22 cellular contexts compared by ENCODE assay signal in the genomic region with DNA sequence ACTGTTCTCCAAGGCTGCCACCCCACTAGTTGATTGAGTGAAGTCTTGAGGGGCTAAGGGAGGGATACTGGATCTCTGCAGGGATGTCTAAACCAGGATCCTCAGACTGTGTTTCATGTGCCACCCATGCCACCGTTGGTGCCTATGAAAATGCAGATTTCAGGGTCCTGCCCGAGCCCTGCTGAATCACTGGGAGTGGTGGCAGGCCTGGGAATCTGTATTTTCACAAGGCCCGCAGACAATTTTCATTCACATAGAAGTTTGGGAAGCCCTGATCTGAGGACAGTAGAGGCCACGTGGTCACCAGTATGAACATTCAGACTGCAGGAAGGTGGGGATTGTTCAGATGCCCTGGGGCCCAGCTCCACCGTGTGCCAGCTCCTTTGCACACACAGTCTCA. TPM values are rescaled to one million over a fixed set of nuclear protein-coding genes. Genes with fewer than 3 reads are reported as not detected.
A peak's percentile ranks its signal among the peaks of the same experiment; 100 is the strongest.
DNase-seq lines count a peak whose midpoint lies in the region; ATAC-seq, FAIRE-seq and TF ChIP-seq lines count a peak whose summit lies in the region.
"Had no signal": no experiment of that assay in that cellular context is flagged by ENCODE, and none has a peak within 500 bp of the region (broad histone marks: within the 10 kb centered on the region; RNA-seq: fewer than 3 reads in every experiment).

No MANE protein-coding gene starts in this region.

- CTCF ChIA-PET in HepG2 (lab: Yijun Ruan, JAX; ENCODE audit: low intra/inter-chr PET ratio, low total read pairs) (interaction anchor here (1.4 kb wide), 1 partner anchor 19 kb away, joined by 4 read pairs; no protein-coding TSS in a partner anchor), K562 (lab: Yijun Ruan, JAX; ENCODE audit: low intra/inter-chr PET ratio) (no interaction called here)

- H3K27me3 ChIP-seq in HepG2 (ENCODE audit: control insufficient read depth in 1 of 2, insufficient read depth in 2 of 2, low read length in 2 of 2) (peaks cover 7 to 30% of the 10 kb centered on the region in 2 experiments; a peak in 4 of 5 replicates), right lobe of liver (no peaks in the 10 kb centered on the region), K562 (ENCODE audit: control insufficient read depth in 2 of 2, insufficient read depth in 2 of 2, low read length in 2 of 2) (peaks cover 4 to 34% of the 10 kb centered on the region in 2 experiments; a peak in 4 of 5 replicates), suprapubic skin (no peaks in the 10 kb centered on the region)
- H3K27me3 ChIP-seq: BLaER1 had no signal

- 63% methylated on average over 3 of the region's 5 CpGs for WGBS in HepG2 (ENCODE audit: low lambda C conversion rate)
- 88% methylated on average over 2 of the region's 5 CpGs for WGBS in right lobe of liver (ENCODE audit: insufficient coverage, low coverage, low lambda C conversion rate, missing lambda C conversion rate)
- 9% methylated on average over 4 of the region's 5 CpGs for WGBS in K562 (ENCODE audit: insufficient coverage, low coverage, missing lambda C conversion rate)
- no CpG with 5 or more reads among the region's 5 CpGs for WGBS in suprapubic skin

- DNase-seq in HepG2 (ENCODE audit: low spot score) (no peak), right lobe of liver (no peak), K562 (ENCODE audit: extremely low read depth in 1 of 4, low spot score in 3 of 4) (no peak), kidney (peak; percentile 21), substantia nigra (lab: John Stamatoyannopoulos, UW) (no peak), suprapubic skin (ENCODE audit: low spot score in 2 of 2) (no peak)
- DNase-seq in stimulated activated naive B cell treated with anti-CD40 and anti-IgM and Interleukin-4, amounts not matched to agents 10 μg/mL and 1 μg/mL and 100 μg/mL, for 72 hours, result no peak
- no peak for DNase-seq in stimulated activated CD4-positive, alpha-beta T cell treated with anti-CD3 and anti-CD28 coated beads, Interleukin-4, amount 100 ng/mL, for 1 hour
- DNase-seq: 8988T; CD8-positive, alpha-beta T cell; DMS 273 treated with DMSO at 0.1 percent for 48 hours; DMS79; GDM1; GM23248 had no signal

- H3K9me1 ChIP-seq in K562 (ENCODE audit: control insufficient read depth, insufficient read depth, low read length), result no peaks in the 10 kb centered on the region

- FAIRE-seq in HepG2 (lab: Jason Lieb, UNC), result no peak
- no peak for FAIRE-seq in K562 (lab: Jason Lieb, UNC)
- FAIRE-seq in kidney (lab: Jason Lieb, UNC), result no peak
- FAIRE-seq: GM12892, GM18507 had no signal

- no peak overlapping the region for H3K27ac Mint-ChIP-seq in stimulated activated naive B cell treated with anti-CD40 and anti-IgM and Interleukin-4, amounts not matched to agents 10 μg/mL and 1 μg/mL and 100 μg/mL, for 72 hours
- H3K27ac Mint-ChIP-seq: CD8-positive, alpha-beta T cell; IgD-negative memory B cell had no signal

- peaks cover 25% of the 10 kb centered on the region for H3K4me1 ChIP-seq in HepG2 (ENCODE audit: insufficient read depth, low read length)
- peaks cover 0 to 8% (median 0%) of the 10 kb centered on the region in 4 donors for H3K4me1 ChIP-seq in right lobe of liver
- H3K4me1 ChIP-seq in K562 (replicated peaks in 1 of 2; ENCODE audit: control insufficient read depth in 2 of 2, insufficient read depth in 2 of 2, low read length in 2 of 2), result peaks cover 0 to 18% of the 10 kb centered on the region in 2 experiments; a peak in 2 of 5 replicates
- H3K4me1 ChIP-seq in kidney (ENCODE audit: control insufficient read depth in 1 of 2, insufficient read depth in 1 of 2, low read depth in 1 of 2, low read length in 2 of 2), result no peaks in the 10 kb centered on the region
- H3K4me1 ChIP-seq in suprapubic skin, result no peaks in the 10 kb centered on the region
- H3K4me1 ChIP-seq: HAP-1 had no signal

- TF ChIP-seq CTCF in HepG2 (CRISPR knock-in tag; IDR thresholded peaks at IDR 0.05) (no peak), right lobe of liver (IDR thresholded peaks at IDR 0.05) (no peak), K562 (IDR thresholded peaks at IDR 0.05 in 2 of 3, conservative IDR thresholded peaks at IDR 0.05 in 1 of 3; ENCODE audit: insufficient read depth in 2 of 3, low read depth in 1 of 3, low read length in 3 of 3) (no peak), kidney (IDR thresholded peaks at IDR 0.05; ENCODE audit: borderline replicate concordance, extremely low read depth, insufficient read depth) (no peak), suprapubic skin (IDR thresholded peaks at IDR 0.05) (no peak)

- H3K9me3 ChIP-seq in HepG2 (ENCODE audit: low read length), result no peaks in the 10 kb centered on the region
- no peaks in the 10 kb centered on the region for H3K9me3 ChIP-seq in right lobe of liver
- no peaks in the 10 kb centered on the region for H3K9me3 ChIP-seq in K562 (replicated peaks; ENCODE audit: control insufficient read depth, insufficient read depth, low read depth, low read length)
- no peaks in the 10 kb centered on the region for H3K9me3 ChIP-seq in kidney (ENCODE audit: control insufficient read depth in 1 of 2, low read length in 2 of 2)
- no peaks in the 10 kb centered on the region for H3K9me3 ChIP-seq in suprapubic skin
- H3K9me3 ChIP-seq: BLaER1, HAP-1 had no signal

- H3K4me1 Mint-ChIP-seq in stimulated activated naive B cell treated with anti-CD40 and anti-IgM and Interleukin-4, amounts not matched to agents 10 μg/mL and 1 μg/mL and 100 μg/mL, for 72 hours, result peaks cover 0 to 7% of the 10 kb centered on the region in 2 donors

- H3K4me2 ChIP-seq in HepG2 (ENCODE audit: low read depth, low read length) (no peak overlapping the region), K562 (ENCODE audit: insufficient read depth, low read length) (no peak overlapping the region)
- H3K4me2 ChIP-seq: BLaER1 had no signal

- no peak for ATAC-seq in HepG2
- ATAC-seq in right lobe of liver, result no peak
- ATAC-seq in K562, result no peak
- no peak for ATAC-seq in stimulated activated naive B cell treated with anti-CD40 and anti-IgM and Interleukin-4, amounts not matched to agents 10 μg/mL and 1 μg/mL and 100 μg/mL, for 72 hours (replicated peaks)
- ATAC-seq: CD8-positive, alpha-beta T cell had no signal

- H3K79me2 ChIP-seq in HepG2 (ENCODE audit: insufficient read depth, low read length) (no peaks in the 10 kb centered on the region), K562 (ENCODE audit: control insufficient read depth, insufficient read depth, low read length) (no peaks in the 10 kb centered on the region)

- TF ChIP-seq EP300 in HepG2 (IDR thresholded peaks at IDR 0.05; ENCODE audit: low read depth in 2 of 2, low read length in 2 of 2) (no peak), HepG2 (CRISPR knock-in tag; IDR thresholded peaks at IDR 0.05; ENCODE audit: borderline replicate concordance) (no peak), K562 (IDR thresholded peaks at IDR 0.05; ENCODE audit: low read length) (no peak), suprapubic skin (IDR thresholded peaks at IDR 0.05) (no peak)

- intact Hi-C loops in HepG2 (cut with micrococcal nuclease; ENCODE audit: unreplicated experiment) (no loop called here), right lobe of liver (cut with DNase I) (no loop called here), K562 (cut with micrococcal nuclease) (no loop called here), kidney (cut with DNase I) (no loop called here)

- H3K4me3 ChIP-seq in HepG2 (replicated peaks in 1 of 3; ENCODE audit: insufficient read depth in 1 of 3, low read depth in 2 of 3, low read length in 3 of 3) (no peak overlapping the region), right lobe of liver (no peak overlapping the region), K562 (no peak overlapping the region), kidney (ENCODE audit: low read length in 2 of 2) (no peak overlapping the region), suprapubic skin (no peak overlapping the region)
- H3K4me3 ChIP-seq: BLaER1, GM23248, HAP-1 had no signal

- H3K9me3 Mint-ChIP-seq in stimulated activated naive B cell treated with anti-CD40 and anti-IgM and Interleukin-4, amounts not matched to agents 10 μg/mL and 1 μg/mL and 100 μg/mL, for 72 hours, result peaks cover 0 to 2% of the 10 kb centered on the region in 2 donors
- H3K9me3 Mint-ChIP-seq: CD8-positive, alpha-beta T cell; IgD-negative memory B cell had no signal

- peaks cover 13 to 21% of the 10 kb centered on the region in 2 donors for H3K27me3 Mint-ChIP-seq in stimulated activated naive B cell treated with anti-CD40 and anti-IgM and Interleukin-4, amounts not matched to agents 10 μg/mL and 1 μg/mL and 100 μg/mL, for 72 hours

- H3K36me3 Mint-ChIP-seq in stimulated activated naive B cell treated with anti-CD40 and anti-IgM and Interleukin-4, amounts not matched to agents 10 μg/mL and 1 μg/mL and 100 μg/mL, for 72 hours, result no peaks in the 10 kb centered on the region
- H3K36me3 Mint-ChIP-seq: CD8-positive, alpha-beta T cell had no signal

- H4K20me1 ChIP-seq in HepG2 (ENCODE audit: insufficient read depth, low read length) (peaks cover 3% of the 10 kb centered on the region; the same call in 1 of the 2 replicates), K562 (replicated peaks; ENCODE audit: control insufficient read depth, insufficient read depth, low read length) (0 out of 2 replicates have a peak, but pooled peaks cover 2% of the 10 kb centered on the region)
- H4K20me1 ChIP-seq: BLaER1 had no signal

- H3K36me3 ChIP-seq in HepG2 (replicated peaks in 1 of 2; ENCODE audit: control insufficient read depth in 1 of 2, insufficient read depth in 2 of 2, low read length in 2 of 2), result no peaks in the 10 kb centered on the region
- no peaks in the 10 kb centered on the region for H3K36me3 ChIP-seq in right lobe of liver
- no peaks in the 10 kb centered on the region for H3K36me3 ChIP-seq in K562 (ENCODE audit: control insufficient read depth, insufficient read depth, low read length)
- H3K36me3 ChIP-seq in kidney (ENCODE audit: control insufficient read depth in 1 of 2, insufficient read depth in 2 of 2, low read length in 2 of 2), result no peaks in the 10 kb centered on the region
- no peaks in the 10 kb centered on the region for H3K36me3 ChIP-seq in suprapubic skin
- H3K36me3 ChIP-seq: BLaER1, HAP-1 had no signal

- TF ChIP-seq POLR2A in HepG2 (IDR thresholded peaks at IDR 0.05; ENCODE audit: insufficient read depth in 1 of 2, low read depth in 2 of 2, low read length in 2 of 2), result no peak
- TF ChIP-seq POLR2A in right lobe of liver (IDR thresholded peaks at IDR 0.05), result no peak
- no peak for TF ChIP-seq POLR2A in K562 (conservative IDR thresholded peaks at IDR 0.05)
- TF ChIP-seq POLR2A in suprapubic skin (IDR thresholded peaks at IDR 0.05), result no peak

- POLR2A ChIA-PET in HepG2 (lab: Yijun Ruan, JAX) (no interaction called here), K562 (lab: Yijun Ruan, JAX) (no interaction called here)

- in situ Hi-C loops in HepG2 (cut with HindIII; ENCODE audit: extremely low pct_ligation_motif_present, low pct_unique_long_range_greater_than_20kb), result no loop called here
- in situ Hi-C loops in K562 (cut with MboI), result no loop called here

- H3K9ac ChIP-seq in HepG2 (ENCODE audit: insufficient read depth, low read depth, low read length) (no peak overlapping the region), K562 (ENCODE audit: insufficient read depth in 1 of 2, low read depth in 2 of 2, low read length in 2 of 2) (no peak overlapping the region), kidney (ENCODE audit: low read length in 2 of 2) (no peak overlapping the region)
- H3K9ac ChIP-seq: BLaER1, GM23248 had no signal

- no TSS peak for BruUV-seq in HepG2 (replicated peaks; lab: Mats Ljungman, UMichigan)
- BruUV-seq in K562 (replicated peaks; lab: Mats Ljungman, UMichigan), result no TSS peak

- TF ChIP-seq RAD21 in HepG2 (CRISPR knock-in tag; IDR thresholded peaks at IDR 0.05) (no peak), K562 (CRISPR knock-in tag; conservative IDR thresholded peaks at IDR 0.05 in 1 of 2, IDR thresholded peaks at IDR 0.05 in 1 of 2) (no peak)

- H3K27ac ChIP-seq in HepG2 (ENCODE audit: extremely low read length, insufficient read depth, low read length), result no peak overlapping the region
- H3K27ac ChIP-seq in right lobe of liver, result no peak overlapping the region
- H3K27ac ChIP-seq in K562 (ENCODE audit: extremely low read depth, low read depth, low read length), result no peak overlapping the region
- H3K27ac ChIP-seq in kidney (ENCODE audit: low read depth in 2 of 2, low read length in 2 of 2), result no peak overlapping the region
- H3K27ac ChIP-seq in substantia nigra (ENCODE audit: low read depth, low read length, poor library complexity, severe bottlenecking), result peak overlapping the region; percentile 27
- no peak overlapping the region for H3K27ac ChIP-seq in suprapubic skin
- H3K27ac ChIP-seq: BLaER1, GM23248, HL-60 had no signal

- no peak overlapping the region for H3K4me3 Mint-ChIP-seq in stimulated activated naive B cell treated with anti-CD40 and anti-IgM and Interleukin-4, amounts not matched to agents 10 μg/mL and 1 μg/mL and 100 μg/mL, for 72 hours
- H3K4me3 Mint-ChIP-seq: CD8-positive, alpha-beta T cell; IgD-negative memory B cell had no signal

- H2AFZ ChIP-seq in HepG2 (ENCODE audit: low read length) (no peak overlapping the region), K562 (ENCODE audit: low read depth, low read length) (no peak overlapping the region)
- H2AFZ ChIP-seq: GM23248 had no signal

RNA-seq across cellular contexts. Expression of a gene that starts 40.5 kb away (rescaled TPM):
- total RNA-seq in HepG2 (2016; rRNA removed; fragmentation: Illumina TruSeq; extraction: Trizol) (0.34 and 0.71 TPM in 2 replicates), right lobe of liver (10 to 100 TPM in 5 of 6 experiments, 1 to 10 TPM in 1; 9.0 to 25.7 (median 15.4) TPM), K562 (2014; rRNA removed) (not detected in 2 replicates), K562 (2014; rRNA removed; fragmentation: Illumina TruSeq; extraction: Trizol) (not detected in 2 replicates), K562 (2015; rRNA removed; fragmentation: Illumina TruSeq; extraction: Trizol) (not detected in 2 replicates), K562 (2021) (0.04 TPM in 1 of 2 replicates, not detected in the other), kidney (41.3 TPM), suprapubic skin (10 to 100 TPM in 2 of 4 donors, 1 to 10 TPM in 2; 8.0 to 23.6 (median 14.4) TPM)
- not detected in 2 replicates for total RNA-seq in HepG2 (2016; cell fraction: cytosol; rRNA removed; fragmentation: Illumina TruSeq; extraction: Trizol; ENCODE audit: low read depth)
- 0.37 and 0.46 TPM in 2 replicates for total RNA-seq in HepG2 (2016; cell fraction: insoluble cytoplasmic fraction; rRNA removed; fragmentation: Illumina TruSeq; extraction: Trizol)
- total RNA-seq in HepG2 (2016; cell fraction: membrane; rRNA removed; fragmentation: Illumina TruSeq; extraction: Trizol), result 0.15 and 0.24 TPM in 2 replicates
- total RNA-seq in HepG2 (2016; cell fraction: nucleus; rRNA removed; fragmentation: Illumina TruSeq; extraction: Trizol), result 0.53 and 0.99 TPM in 2 replicates
- polyA plus RNA-seq in HepG2 (2011; rRNA removed) (1.0 and 1.1 TPM in 2 replicates), K562 (2011; rRNA removed) (not detected in 2 replicates), K562 (2014; fragmentation: Illumina TruSeq; extraction: Trizol) (not detected in 2 replicates), K562 (2014; fragmentation: Nextera tagmentation; extraction: Ambion mirVana) (not detected), K562 (2014; rRNA removed) (not detected in 2 replicates), kidney (ENCODE audit: insufficient read depth, low read depth, low replicate concordance) (13.9 TPM)
- 0.85 and 1.1 TPM in 2 replicates for polyA plus RNA-seq in HepG2 (2011; cell fraction: cytosol; rRNA removed)
- polyA plus RNA-seq in HepG2 (2011; cell fraction: nucleus; rRNA removed), result 0.78 and 1.3 TPM in 2 replicates
- polyA plus RNA-seq in HepG2 (2012), result 0.63 and 2.2 TPM in 2 replicates
- polyA plus RNA-seq in HepG2 (2016; cell fraction: cytosol; fragmentation: Illumina TruSeq; extraction: Trizol; ENCODE audit: low read depth), result 0.03 and 0.07 TPM in 2 replicates
- 0.11 and 0.25 TPM in 2 replicates for polyA plus RNA-seq in HepG2 (2016; cell fraction: insoluble cytoplasmic fraction; fragmentation: Illumina TruSeq; extraction: Trizol; ENCODE audit: low read depth)
- 0.09 and 0.19 TPM in 2 replicates for polyA plus RNA-seq in HepG2 (2016; cell fraction: membrane; fragmentation: Illumina TruSeq; extraction: Trizol; ENCODE audit: low read depth)
- polyA plus RNA-seq in HepG2 (2016; cell fraction: nucleus; fragmentation: Illumina TruSeq; extraction: Trizol; ENCODE audit: insufficient read depth, low read depth), result 0.67 and 0.83 TPM in 2 replicates
- polyA minus RNA-seq in HepG2 (2011; rRNA and poly(A)+ RNA removed; ENCODE audit: low replicate concordance), result 1.8 and 2.9 TPM in 2 replicates
- 0.35 and 1.8 TPM in 2 replicates for polyA minus RNA-seq in HepG2 (2011; cell fraction: cytosol; rRNA and poly(A)+ RNA removed)
- 0.99 and 3.0 TPM in 2 replicates for polyA minus RNA-seq in HepG2 (2011; cell fraction: nucleus; rRNA and poly(A)+ RNA removed)
- not detected in 2 replicates for total RNA-seq in K562 (2011; cell fraction: chromatin; rRNA removed; ENCODE audit: low replicate concordance)
- total RNA-seq in K562 (2011; cell fraction: nucleolus; rRNA removed), result not detected in 2 replicates
- total RNA-seq in K562 (2011; cell fraction: nucleoplasm; rRNA removed), result not detected in 2 replicates
- 0.04 and 0.06 TPM in 2 replicates for polyA plus RNA-seq in K562 (2011; cell fraction: cytosol; rRNA removed)
- polyA plus RNA-seq in K562 (2011; cell fraction: nucleus; rRNA removed), result not detected in 2 replicates
- polyA plus RNA-seq in K562 (2012), result not detected in 2 replicates
- not detected in 2 replicates for polyA minus RNA-seq in K562 (2011; rRNA and poly(A)+ RNA removed)
- polyA minus RNA-seq in K562 (2011; cell fraction: cytosol; rRNA and poly(A)+ RNA removed), result not detected in 2 replicates
- polyA minus RNA-seq in K562 (2011; cell fraction: nucleus; rRNA and poly(A)+ RNA removed), result not detected in 2 replicates
- total RNA-seq: CD8-positive, alpha-beta T cell; GM23248; H4 had no signal
- polyA plus RNA-seq: AG04450, GM23248, IgD-negative memory B cell had no signal
